ENCODE assay signal across 9 cellular contexts in the genomic region with DNA sequence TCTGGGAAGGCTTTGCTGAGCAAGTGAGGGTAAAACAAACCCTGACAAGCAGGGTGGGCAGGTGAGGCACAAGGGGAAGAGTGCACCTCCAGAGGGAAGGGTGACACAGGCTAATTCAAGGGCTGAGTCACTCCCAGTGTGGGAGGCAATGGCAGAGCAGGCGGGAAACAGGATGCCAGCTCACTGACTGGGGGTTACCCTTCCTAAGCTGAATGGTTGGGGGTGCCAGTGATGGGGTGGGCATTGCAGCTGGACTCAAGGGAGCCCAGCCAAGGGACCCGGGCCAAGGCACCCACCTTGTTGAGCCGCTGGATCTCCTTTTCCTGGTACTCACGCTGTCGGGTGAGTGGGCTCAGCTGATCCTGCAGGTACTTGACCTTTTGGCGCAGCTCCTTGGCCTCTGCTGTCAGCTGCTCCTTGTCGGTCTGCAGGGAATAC. TPM values are rescaled to one million over a fixed set of nuclear protein-coding genes. Genes with fewer than 3 reads are reported as not detected.
DNase-seq lines count a peak whose midpoint lies in the region; ATAC-seq and TF ChIP-seq lines count a peak whose summit lies in the region.
"Had no signal": no experiment of that assay in that cellular context is flagged by ENCODE, and none has a peak within 500 bp of the region (broad histone marks: within the 10 kb centered on the region; RNA-seq: fewer than 3 reads in every experiment).

No MANE protein-coding gene starts in this region.

- H3K9me3 ChIP-seq in gastroesophageal sphincter (no peaks in the 10 kb centered on the region), skeletal muscle tissue (ENCODE audit: control insufficient read depth in 3 of 3, low read length in 3 of 3) (no peaks in the 10 kb centered on the region)

- H3K27me3 Mint-ChIP-seq in glutamatergic neuron (ENCODE audit: unreplicated experiment) = no peaks in the 10 kb centered on the region

- H3K4me1 ChIP-seq in gastroesophageal sphincter (peaks cover 7 to 44% (median 30%) of the 10 kb centered on the region in 3 donors), skeletal muscle tissue (ENCODE audit: control insufficient read depth in 3 of 3, insufficient read depth in 3 of 3, low read length in 3 of 3) (peaks cover 43 to 66% (median 62%) of the 10 kb centered on the region in 3 donors)

- no peak overlapping the region for H3K27ac Mint-ChIP-seq in glutamatergic neuron (ENCODE audit: unreplicated experiment)

- H3K27ac ChIP-seq in gastroesophageal sphincter = peak overlapping the region; percentile 48 to 89 (median 85)
- peak overlapping the region; percentile 94 for H3K27ac ChIP-seq in skeletal muscle tissue (ENCODE audit: low read depth, low read length)

- H3K27me3 ChIP-seq in gastroesophageal sphincter (no peaks in the 10 kb centered on the region), skeletal muscle tissue (ENCODE audit: control insufficient read depth in 3 of 3, insufficient read depth in 3 of 3, low read length in 3 of 3) (no peaks in the 10 kb centered on the region)

- peaks cover 1% of the 10 kb centered on the region for H3K4me1 Mint-ChIP-seq in glutamatergic neuron (ENCODE audit: low read depth, unreplicated experiment)

- ATAC-seq in SK-N-SH treated with all-trans-retinoic acid at 6 μM for 48 hours = peak; percentile 37
- ATAC-seq in gastroesophageal sphincter = no peak
- ATAC-seq in HG02973 (IDR thresholded peaks at IDR 0.05; ENCODE audit: unreplicated experiment) = no peak

- TF ChIP-seq POLR2A in gastroesophageal sphincter (IDR thresholded peaks at IDR 0.05) = no peak

- no peaks in the 10 kb centered on the region for H3K9me3 Mint-ChIP-seq in glutamatergic neuron (ENCODE audit: unreplicated experiment)

- no peaks in the 10 kb centered on the region for H3K36me3 Mint-ChIP-seq in glutamatergic neuron (ENCODE audit: unreplicated experiment)

- DNase-seq in Daoy (ENCODE audit: low read depth) (peak; percentile 89), GM10266 (ENCODE audit: extremely low spot score) (no peak), hippocampal formation (lab: John Stamatoyannopoulos, UW) (no peak), glutamatergic neuron (no peak)
- DNase-seq: T1000 had no signal

- WGBS in gastroesophageal sphincter (ENCODE audit: low coverage in 1 of 2), 2 donors = 80 to 82% methylated on average over 1 to 6 of the region's 7 CpGs

- H3K9ac ChIP-seq in skeletal muscle tissue (ENCODE audit: low read depth in 1 of 3, low read length in 3 of 3) = peak overlapping the region; percentile 39 to 71 (median 54)

- no peak for TF ChIP-seq EP300 in gastroesophageal sphincter (IDR thresholded peaks at IDR 0.05)

- TF ChIP-seq CTCF in gastroesophageal sphincter (IDR thresholded peaks at IDR 0.05) (no peak), GM10266 (IDR thresholded peaks at IDR 0.05; ENCODE audit: control insufficient read depth, insufficient read depth, low read depth, missing control alignments) (no peak), glutamatergic neuron (IDR thresholded peaks at IDR 0.05; ENCODE audit: partially characterized antibody, unreplicated experiment) (no peak)

- H3K4me3 ChIP-seq in gastroesophageal sphincter (no peak overlapping the region), skeletal muscle tissue (ENCODE audit: low read length in 3 of 3) (peak overlapping the region in 2 of 3 donors; percentile 6 to 41)

- H3K36me3 ChIP-seq in gastroesophageal sphincter (peaks cover 0 to 90% of the 10 kb centered on the region in 2 donors), skeletal muscle tissue (ENCODE audit: control insufficient read depth in 3 of 3, insufficient read depth in 3 of 3, low read length in 3 of 3) (peaks cover 54 to 64% (median 61%) of the 10 kb centered on the region in 3 donors)

- H3K4me3 Mint-ChIP-seq in glutamatergic neuron (ENCODE audit: unreplicated experiment) = no peak overlapping the region

TF ChIP-seq in SK-N-SH treated with all-trans-retinoic acid at 6 μM for 48 hours, 23 proteins besides CTCF, POLR2A, EP300 and RAD21:
- TF ChIP-seq ARNTL (CRISPR knock-in tag; IDR thresholded peaks at IDR 0.05; ENCODE audit: borderline replicate concordance, low read depth) (no peak), ZFP3 (CRISPR knock-in tag; IDR thresholded peaks at IDR 0.05) (no peak), OSR1 (CRISPR knock-in tag; IDR thresholded peaks at IDR 0.05) (no peak), TOX (CRISPR knock-in tag; IDR thresholded peaks at IDR 0.05; ENCODE audit: borderline replicate concordance) (no peak), BACH2 (CRISPR knock-in tag; IDR thresholded peaks at IDR 0.05; ENCODE audit: borderline replicate concordance) (no peak), RARB (CRISPR knock-in tag; IDR thresholded peaks at IDR 0.05) (no peak)
- TF ChIP-seq, protein P1, sequence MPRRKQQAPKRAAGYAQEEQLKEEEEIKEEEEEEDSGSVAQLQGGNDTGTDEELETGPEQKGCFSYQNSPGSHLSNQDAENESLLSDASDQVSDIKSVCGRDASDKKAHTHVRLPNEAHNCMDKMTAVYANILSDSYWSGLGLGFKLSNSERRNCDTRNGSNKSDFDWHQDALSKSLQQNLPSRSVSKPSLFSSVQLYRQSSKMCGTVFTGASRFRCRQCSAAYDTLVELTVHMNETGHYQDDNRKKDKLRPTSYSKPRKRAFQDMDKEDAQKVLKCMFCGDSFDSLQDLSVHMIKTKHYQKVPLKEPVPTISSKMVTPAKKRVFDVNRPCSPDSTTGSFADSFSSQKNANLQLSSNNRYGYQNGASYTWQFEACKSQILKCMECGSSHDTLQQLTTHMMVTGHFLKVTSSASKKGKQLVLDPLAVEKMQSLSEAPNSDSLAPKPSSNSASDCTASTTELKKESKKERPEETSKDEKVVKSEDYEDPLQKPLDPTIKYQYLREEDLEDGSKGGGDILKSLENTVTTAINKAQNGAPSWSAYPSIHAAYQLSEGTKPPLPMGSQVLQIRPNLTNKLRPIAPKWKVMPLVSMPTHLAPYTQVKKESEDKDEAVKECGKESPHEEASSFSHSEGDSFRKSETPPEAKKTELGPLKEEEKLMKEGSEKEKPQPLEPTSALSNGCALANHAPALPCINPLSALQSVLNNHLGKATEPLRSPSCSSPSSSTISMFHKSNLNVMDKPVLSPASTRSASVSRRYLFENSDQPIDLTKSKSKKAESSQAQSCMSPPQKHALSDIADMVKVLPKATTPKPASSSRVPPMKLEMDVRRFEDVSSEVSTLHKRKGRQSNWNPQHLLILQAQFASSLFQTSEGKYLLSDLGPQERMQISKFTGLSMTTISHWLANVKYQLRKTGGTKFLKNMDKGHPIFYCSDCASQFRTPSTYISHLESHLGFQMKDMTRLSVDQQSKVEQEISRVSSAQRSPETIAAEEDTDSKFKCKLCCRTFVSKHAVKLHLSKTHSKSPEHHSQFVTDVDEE (CRISPR knock-in tag; IDR thresholded peaks at IDR 0.05) = no peak
- TF ChIP-seq, protein P2, sequence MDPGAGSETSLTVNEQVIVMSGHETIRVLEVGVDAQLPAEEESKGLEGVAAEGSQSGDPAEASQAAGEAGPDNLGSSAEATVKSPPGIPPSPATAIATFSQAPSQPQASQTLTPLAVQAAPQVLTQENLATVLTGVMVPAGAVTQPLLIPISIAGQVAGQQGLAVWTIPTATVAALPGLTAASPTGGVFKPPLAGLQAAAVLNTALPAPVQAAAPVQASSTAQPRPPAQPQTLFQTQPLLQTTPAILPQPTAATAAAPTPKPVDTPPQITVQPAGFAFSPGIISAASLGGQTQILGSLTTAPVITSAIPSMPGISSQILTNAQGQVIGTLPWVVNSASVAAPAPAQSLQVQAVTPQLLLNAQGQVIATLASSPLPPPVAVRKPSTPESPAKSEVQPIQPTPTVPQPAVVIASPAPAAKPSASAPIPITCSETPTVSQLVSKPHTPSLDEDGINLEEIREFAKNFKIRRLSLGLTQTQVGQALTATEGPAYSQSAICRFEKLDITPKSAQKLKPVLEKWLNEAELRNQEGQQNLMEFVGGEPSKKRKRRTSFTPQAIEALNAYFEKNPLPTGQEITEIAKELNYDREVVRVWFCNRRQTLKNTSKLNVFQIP (CRISPR knock-in tag; IDR thresholded peaks at IDR 0.05; ENCODE audit: borderline replicate concordance, low read depth) = no peak

RNA-seq across cellular contexts. Expression of gene GPX3, which starts 18.4 kb away (rescaled TPM):
- 11.5 and 13.1 TPM in 2 replicates for total RNA-seq in Daoy (2014; rRNA removed; shearing (Covaris generic))
- total RNA-seq in gastroesophageal sphincter (1,000 to 10,000 TPM in 3 of 4 donors, 100 to 1,000 TPM in 1; 690 to 3,141 (median 1,517) TPM), skeletal muscle tissue (33.4 TPM), glutamatergic neuron (ENCODE audit: unreplicated experiment) (20.4 TPM)

RNA-seq across cellular contexts. Expression of gene TNIP1, which starts 42.0 kb away (rescaled TPM):
- 239 TPM in 2 replicates for total RNA-seq in Daoy (2014; rRNA removed; shearing (Covaris generic))
- total RNA-seq in gastroesophageal sphincter = 100 to 1,000 TPM in 2 of 4 donors, 10 to 100 TPM in 2; 74.2 to 142 (median 97.9) TPM
- total RNA-seq in skeletal muscle tissue = 42.8 TPM
- total RNA-seq in glutamatergic neuron (ENCODE audit: unreplicated experiment) = 34.1 TPM

Comparison
In these comparisons a context has a peak if more than half of its experiments do, and no peak if none do; other contexts are left out.
1. H3K4me3 ChIP-seq: peak in skeletal muscle tissue (2 of 3); none in gastroesophageal sphincter (0 of 2).
2. RNA of gene GPX3, which starts 18.4 kb away (total RNA-seq): 690 to 3,141 TPM in gastroesophageal sphincter; 33.4 TPM in skeletal muscle tissue (single experiment), 20.4 TPM in glutamatergic neuron (single experiment) and 11.5 to 13.1 TPM in Daoy; every median in the first group is over 10 times any median in the second.